8 cellular contexts compared by ENCODE assay signal in the genomic region with DNA sequence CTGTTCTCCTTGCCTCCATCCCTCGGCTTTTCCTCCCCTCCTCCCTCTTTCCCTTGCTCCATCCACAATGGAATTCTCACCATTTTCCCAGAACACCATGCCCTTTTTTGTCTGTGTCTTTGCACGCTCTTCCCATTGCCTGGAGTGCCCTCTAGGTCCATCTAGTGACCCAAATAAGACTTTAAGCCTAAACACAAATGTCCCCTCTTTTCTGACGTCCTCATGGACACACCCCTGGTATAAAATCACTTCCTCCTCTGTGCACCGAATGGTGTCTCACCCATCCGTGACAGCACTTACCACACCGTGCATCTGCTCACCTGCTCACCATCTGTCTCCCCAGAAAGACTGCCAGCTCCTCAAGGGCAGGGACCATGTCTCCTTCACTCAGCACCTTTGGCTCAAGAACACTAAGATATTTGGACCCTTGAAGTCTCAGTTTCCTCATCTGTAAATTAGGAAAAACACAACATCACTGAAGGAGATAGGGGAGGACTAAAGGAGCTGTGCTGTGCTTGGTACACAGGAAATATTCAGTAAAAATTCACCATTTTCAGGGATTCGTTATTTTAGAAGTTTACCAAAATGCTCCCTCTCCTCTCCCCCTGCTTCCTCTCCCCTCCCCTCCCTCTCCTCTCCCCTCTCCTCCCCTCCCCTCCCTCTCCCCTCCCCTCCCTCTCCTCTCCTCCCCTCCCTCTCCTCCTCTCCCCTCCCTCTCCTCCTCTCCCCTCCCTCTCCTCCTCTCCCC. TPM values are rescaled to one million over a fixed set of nuclear protein-coding genes. Genes with fewer than 3 reads are reported as not detected.
A peak's percentile ranks its signal among the peaks of the same experiment; 100 is the strongest.
DNase-seq lines count a peak whose midpoint lies in the region; ATAC-seq and TF ChIP-seq lines count a peak whose summit lies in the region.

No MANE protein-coding gene starts in this region.

- peak; percentile 51; the same call in 1 of the 2 replicates for TF ChIP-seq CTCF in PC-3 (conservative IDR thresholded peaks at IDR 0.05; ENCODE audit: low read depth, low read length)
- peak in 1 of 4 experiments; percentile 9 for TF ChIP-seq CTCF in gastroesophageal sphincter (IDR thresholded peaks at IDR 0.05)

- peak overlapping the region; percentile 70 for H2AFZ ChIP-seq in PC-3 (ENCODE audit: low read length)

- no peaks in the 10 kb centered on the region for H3K27me3 ChIP-seq in PC-3 (ENCODE audit: low read length)
- no peaks in the 10 kb centered on the region for H3K27me3 ChIP-seq in gastroesophageal sphincter

- 14 to 44% methylated on average over 3 to 7 of the region's 7 CpGs for WGBS in gastroesophageal sphincter (ENCODE audit: low coverage in 1 of 2), 2 donors

- H3K27ac ChIP-seq in PC-3 (ENCODE audit: low read length), result no peak overlapping the region
- no peak overlapping the region for H3K27ac ChIP-seq in gastroesophageal sphincter

- H3K4me3 ChIP-seq in PC-3 (ENCODE audit: low read length) (no peak overlapping the region), gastroesophageal sphincter (no peak overlapping the region)

- H3K9me3 ChIP-seq in PC-3 (ENCODE audit: low read length) (no peaks in the 10 kb centered on the region), gastroesophageal sphincter (no peaks in the 10 kb centered on the region)

- no peaks in the 10 kb centered on the region for H3K79me2 ChIP-seq in PC-3 (ENCODE audit: low read length)

- ATAC-seq in GM21619 (IDR thresholded peaks at IDR 0.05; ENCODE audit: unreplicated experiment) (peak; percentile 58), PC-3 (peak; percentile 35), gastroesophageal sphincter (peak; percentile 34), GM21515 (IDR thresholded peaks at IDR 0.05; ENCODE audit: unreplicated experiment) (no peak), GM18498 (IDR thresholded peaks at IDR 0.05; ENCODE audit: unreplicated experiment) (no peak), HG03280 (IDR thresholded peaks at IDR 0.05; ENCODE audit: unreplicated experiment) (no peak)

- no peak for TF ChIP-seq POLR2A in gastroesophageal sphincter (IDR thresholded peaks at IDR 0.05)

- no peak overlapping the region for H3K9ac ChIP-seq in PC-3 (ENCODE audit: low read length)

- POLR2A ChIA-PET in PC-3 (lab: Charles Lee; ENCODE audit: unreplicated experiment), result no interaction called here

- H3K4me2 ChIP-seq in PC-3 (ENCODE audit: low read length), result 0 out of 2 replicates have a peak overlapping the region, but pooled peaks have one; percentile 26

- intact Hi-C loops in PC-3 (cut with micrococcal nuclease), result loop anchor here (10.0 kb wide), 1 partner anchor 1118 kb away; a partner anchor contains a TSS

- peak; percentile 83 for DNase-seq in AG20443 (ENCODE audit: low spot score)
- peak; percentile 52 for DNase-seq in PC-3
- no peak for DNase-seq in activated CD4-positive, CD25-positive, alpha-beta regulatory T cell (lab: John Stamatoyannopoulos, UW)

- no peak for TF ChIP-seq EP300 in gastroesophageal sphincter (IDR thresholded peaks at IDR 0.05)

- H3K9me2 ChIP-seq in PC-3 (replicated peaks; ENCODE audit: low read length), result no peaks in the 10 kb centered on the region

- no peaks in the 10 kb centered on the region for H3F3A ChIP-seq in PC-3 (ENCODE audit: low read length, unreplicated experiment)

- CTCF ChIA-PET in PC-3 (lab: Charles Lee), result no interaction called here

- H3K4me1 ChIP-seq in PC-3 (ENCODE audit: insufficient read depth, low read length) (peaks cover 33% of the 10 kb centered on the region), gastroesophageal sphincter (peaks cover 0 to 33% (median 9%) of the 10 kb centered on the region in 3 donors)

- H3K36me3 ChIP-seq in PC-3 (ENCODE audit: low read depth, low read length), result no peaks in the 10 kb centered on the region
- no peaks in the 10 kb centered on the region for H3K36me3 ChIP-seq in gastroesophageal sphincter

- H4K20me1 ChIP-seq in PC-3 (ENCODE audit: low read length), result no peaks in the 10 kb centered on the region

- no TSS peak for BruUV-seq in PC-3 (replicated peaks; lab: Mats Ljungman, UMichigan)

RNA-seq across cellular contexts. Expression of a gene that starts 23.7 kb away (rescaled TPM):
- total RNA-seq in PC-3 (2014; rRNA removed) (19.6 and 27.1 TPM in 2 replicates), gastroesophageal sphincter (10 to 100 TPM; 15.3 to 19.9 (median 17.2) TPM)

RNA-seq across cellular contexts. Expression of a gene that starts 30.5 kb away (rescaled TPM):
- total RNA-seq in PC-3 (2014; rRNA removed) (0.23 and 0.26 TPM in 2 replicates), gastroesophageal sphincter (1 to 10 TPM in 1 of 4 donors, under 1 TPM in 2, not detected in 1; 0.54 to 1.6 (median 0.62) TPM)

RNA-seq across cellular contexts. Expression of a gene that starts 47.5 kb away (rescaled TPM):
- 44.1 and 47.7 TPM in 2 replicates for total RNA-seq in PC-3 (2014; rRNA removed)
- 100 to 1,000 TPM in 1 of 4 donors, 10 to 100 TPM in 3; 58.8 to 103 (median 84.4) TPM for total RNA-seq in gastroesophageal sphincter

Comparison
In these comparisons a context has a peak if more than half of its experiments do, and no peak if none do; other contexts are left out.
1. DNase-seq: peak in AG20443 (single experiment) and PC-3 (single experiment); none in activated CD4-positive, CD25-positive, alpha-beta regulatory T cell (0 of 4).
2. ATAC-seq: peak in GM21619 (single experiment), PC-3 (single experiment) and gastroesophageal sphincter (single experiment); none in GM21515 (single experiment), GM18498 (single experiment) and HG03280 (single experiment).